8 cellular contexts compared by ENCODE assay signal in the genomic region with DNA sequence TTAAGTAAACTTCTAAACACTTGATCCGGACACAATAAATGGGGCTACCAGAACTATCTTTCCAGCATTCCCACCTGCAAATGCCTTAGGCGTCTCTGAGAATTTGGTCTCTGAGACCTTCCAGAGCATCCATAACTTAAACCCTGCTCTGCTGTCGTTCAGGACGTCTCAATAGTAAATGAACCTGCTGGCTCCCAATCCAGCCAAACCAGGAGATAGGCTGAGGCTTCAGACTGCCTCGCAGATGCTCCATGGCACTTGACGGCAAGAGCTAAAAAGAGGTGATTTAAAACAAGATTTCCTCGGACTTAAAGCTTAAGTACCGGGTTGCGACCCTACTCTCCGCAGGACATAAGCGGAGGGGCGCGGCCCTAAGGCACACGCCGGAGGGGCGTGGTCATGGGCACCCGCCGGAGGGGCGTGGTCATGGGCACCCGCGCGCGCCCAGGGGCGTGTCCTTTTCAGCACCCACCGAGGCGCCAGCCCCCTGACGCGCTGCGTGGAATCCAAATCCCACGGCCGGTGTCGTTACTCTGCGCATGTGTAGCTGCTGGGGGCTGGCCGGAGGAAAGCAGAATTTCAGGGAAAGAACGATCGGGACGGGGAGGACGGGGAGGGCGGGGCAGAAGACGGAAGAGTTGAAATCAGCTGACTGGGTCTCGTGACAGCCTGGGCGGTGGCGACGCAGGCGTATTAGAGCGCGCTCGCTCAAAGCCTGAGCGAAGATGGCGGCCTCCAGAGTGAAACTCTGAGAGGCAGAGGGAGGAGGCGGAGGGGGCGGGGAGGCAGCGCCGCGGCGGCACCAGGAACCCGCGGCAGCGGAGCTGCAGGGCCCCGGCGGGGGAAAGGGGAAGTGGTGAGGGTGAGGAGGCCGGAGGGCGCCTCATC. TPM values are rescaled to one million over a fixed set of nuclear protein-coding genes. Genes with fewer than 3 reads are reported as not detected.
DNase-seq lines count a peak whose midpoint lies in the region; ATAC-seq and TF ChIP-seq lines count a peak whose summit lies in the region.

A gene with protein sequence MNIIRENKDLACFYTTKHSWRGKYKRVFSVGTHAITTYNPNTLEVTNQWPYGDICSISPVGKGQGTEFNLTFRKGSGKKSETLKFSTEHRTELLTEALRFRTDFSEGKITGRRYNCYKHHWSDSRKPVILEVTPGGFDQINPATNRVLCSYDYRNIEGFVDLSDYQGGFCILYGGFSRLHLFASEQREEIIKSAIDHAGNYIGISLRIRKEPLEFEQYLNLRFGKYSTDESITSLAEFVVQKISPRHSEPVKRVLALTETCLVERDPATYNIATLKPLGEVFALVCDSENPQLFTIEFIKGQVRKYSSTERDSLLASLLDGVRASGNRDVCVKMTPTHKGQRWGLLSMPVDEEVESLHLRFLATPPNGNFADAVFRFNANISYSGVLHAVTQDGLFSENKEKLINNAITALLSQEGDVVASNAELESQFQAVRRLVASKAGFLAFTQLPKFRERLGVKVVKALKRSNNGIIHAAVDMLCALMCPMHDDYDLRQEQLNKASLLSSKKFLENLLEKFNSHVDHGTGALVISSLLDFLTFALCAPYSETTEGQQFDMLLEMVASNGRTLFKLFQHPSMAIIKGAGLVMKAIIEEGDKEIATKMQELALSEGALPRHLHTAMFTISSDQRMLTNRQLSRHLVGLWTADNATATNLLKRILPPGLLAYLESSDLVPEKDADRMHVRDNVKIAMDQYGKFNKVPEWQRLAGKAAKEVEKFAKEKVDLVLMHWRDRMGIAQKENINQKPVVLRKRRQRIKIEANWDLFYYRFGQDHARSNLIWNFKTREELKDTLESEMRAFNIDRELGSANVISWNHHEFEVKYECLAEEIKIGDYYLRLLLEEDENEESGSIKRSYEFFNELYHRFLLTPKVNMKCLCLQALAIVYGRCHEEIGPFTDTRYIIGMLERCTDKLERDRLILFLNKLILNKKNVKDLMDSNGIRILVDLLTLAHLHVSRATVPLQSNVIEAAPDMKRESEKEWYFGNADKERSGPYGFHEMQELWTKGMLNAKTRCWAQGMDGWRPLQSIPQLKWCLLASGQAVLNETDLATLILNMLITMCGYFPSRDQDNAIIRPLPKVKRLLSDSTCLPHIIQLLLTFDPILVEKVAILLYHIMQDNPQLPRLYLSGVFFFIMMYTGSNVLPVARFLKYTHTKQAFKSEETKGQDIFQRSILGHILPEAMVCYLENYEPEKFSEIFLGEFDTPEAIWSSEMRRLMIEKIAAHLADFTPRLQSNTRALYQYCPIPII (N-terminal part only) (plus strand): TSS at position 696 of the 888 bp plus-strand sequence. CDS start 17,049 bp downstream, outside the sequence.

- TF ChIP-seq EP300 in Ishikawa (IDR thresholded peaks at IDR 0.05; ENCODE audit: borderline replicate concordance) = no peak

- CTCF ChIA-PET in PC-3 (lab: Charles Lee) = interaction anchor here (0.7 kb wide), 1 partner anchor 217 kb away, joined by 4 read pairs; no protein-coding TSS in a partner anchor

- H3K27me3 ChIP-seq in PC-3 (ENCODE audit: low read length) = no peaks in the 10 kb centered on the region

- H3F3A ChIP-seq in PC-3 (ENCODE audit: low read length, unreplicated experiment) = no peaks in the 10 kb centered on the region

- H4K20me1 ChIP-seq in PC-3 (ENCODE audit: low read length) = no peaks in the 10 kb centered on the region

- peak within 1 kb of the TSS; percentile 92 for H3K4me2 ChIP-seq in PC-3 (ENCODE audit: low read length)

- H3K79me2 ChIP-seq in PC-3 (ENCODE audit: low read length) = peaks cover 42% of the 10 kb centered on the region

- no TSS peak for BruUV-seq in PC-3 (replicated peaks; lab: Mats Ljungman, UMichigan)

- intact Hi-C loops in PC-3 (cut with micrococcal nuclease) = no loop called here

- no peak for TF ChIP-seq RAD21 in Ishikawa (IDR thresholded peaks at IDR 0.05; ENCODE audit: low read depth)

- TF ChIP-seq CTCF in PC-3 (conservative IDR thresholded peaks at IDR 0.05; ENCODE audit: low read depth, low read length) = no peak

- ATAC-seq in GM21619 (IDR thresholded peaks at IDR 0.05; ENCODE audit: unreplicated experiment) (peak; percentile 91), PC-3 (peak; percentile 86)

- peak within 1 kb of the TSS; percentile 93 for H3K9ac ChIP-seq in PC-3 (ENCODE audit: low read length)

- DNase-seq in DMS153 treated with DMSO at 0.1 percent for 48 hours (lab: John Stamatoyannopoulos, UW; ENCODE audit: unreplicated experiment) = peak; percentile 89
- DNase-seq in PC-3 = peak; percentile 84
- DNase-seq in activated T-cell treated with anti-CD3 and anti-CD28 coated beads for 48 hours (ENCODE audit: low read depth) = peak; percentile 88
- DNase-seq in erythroblast (lab: John Stamatoyannopoulos, UW) = peak; percentile 96 to 97
- peak; percentile 95 for DNase-seq in mucosa of gallbladder (ENCODE audit: low spot score)
- peak; percentile 86 for DNase-seq in stimulated activated CD8-positive, alpha-beta memory T cell treated with anti-CD3 and anti-CD28 coated beads, Interleukin-4, amount 100 ng/mL, for 24 hours (ENCODE audit: low read depth)

- POLR2A ChIA-PET in PC-3 (lab: Charles Lee; ENCODE audit: unreplicated experiment) = interaction anchor here (0.6 kb wide), 1 partner anchor 1630 kb away, joined by 4 read pairs; no protein-coding TSS in a partner anchor

- H3K27ac ChIP-seq in PC-3 (ENCODE audit: low read length) = peak within 1 kb of the TSS; percentile 64

- peak within 1 kb of the TSS; percentile 97 for H3K4me3 ChIP-seq in PC-3 (ENCODE audit: low read length)

- H3K36me3 ChIP-seq in PC-3 (ENCODE audit: low read depth, low read length) = no peaks in the 10 kb centered on the region

- H3K9me2 ChIP-seq in PC-3 (replicated peaks; ENCODE audit: low read length) = no peaks in the 10 kb centered on the region

- TF ChIP-seq POLR2A in erythroblast (IDR thresholded peaks at IDR 0.05; ENCODE audit: low read length) = peak; percentile 68

- peaks cover 4% of the 10 kb centered on the region; the same call in 1 of the 2 replicates for H3K4me1 ChIP-seq in PC-3 (ENCODE audit: insufficient read depth, low read length)

- no peaks in the 10 kb centered on the region for H3K9me3 ChIP-seq in PC-3 (ENCODE audit: low read length)

- peak within 1 kb of the TSS; percentile 98 for H2AFZ ChIP-seq in PC-3 (ENCODE audit: low read length)

TF ChIP-seq in Ishikawa, 13 proteins besides CTCF, POLR2A, EP300 and RAD21:
- TF ChIP-seq ZBTB7A (IDR thresholded peaks at IDR 0.05; ENCODE audit: low read depth) (peak; percentile 71; the same call in 1 of the 2 replicates), NFIC (IDR thresholded peaks at IDR 0.05) (no peak), TCF12 (IDR thresholded peaks at IDR 0.05; ENCODE audit: low read depth) (peak; percentile 38; the same call in 1 of the 2 replicates), CEBPB (IDR thresholded peaks at IDR 0.05) (no peak), YY1 (IDR thresholded peaks at IDR 0.05; ENCODE audit: low read depth) (peak; percentile 95), CREB1 (IDR thresholded peaks at IDR 0.05; ENCODE audit: low read depth) (no peak), EGR1 (IDR thresholded peaks at IDR 0.05) (no peak), TAF1 (IDR thresholded peaks at IDR 0.05; ENCODE audit: low read depth) (peak; percentile 77), FOXM1 (IDR thresholded peaks at IDR 0.05; ENCODE audit: borderline replicate concordance, low read depth) (no peak), TEAD4 (IDR thresholded peaks at IDR 0.05) (no peak)
- TF ChIP-seq, protein P1, sequence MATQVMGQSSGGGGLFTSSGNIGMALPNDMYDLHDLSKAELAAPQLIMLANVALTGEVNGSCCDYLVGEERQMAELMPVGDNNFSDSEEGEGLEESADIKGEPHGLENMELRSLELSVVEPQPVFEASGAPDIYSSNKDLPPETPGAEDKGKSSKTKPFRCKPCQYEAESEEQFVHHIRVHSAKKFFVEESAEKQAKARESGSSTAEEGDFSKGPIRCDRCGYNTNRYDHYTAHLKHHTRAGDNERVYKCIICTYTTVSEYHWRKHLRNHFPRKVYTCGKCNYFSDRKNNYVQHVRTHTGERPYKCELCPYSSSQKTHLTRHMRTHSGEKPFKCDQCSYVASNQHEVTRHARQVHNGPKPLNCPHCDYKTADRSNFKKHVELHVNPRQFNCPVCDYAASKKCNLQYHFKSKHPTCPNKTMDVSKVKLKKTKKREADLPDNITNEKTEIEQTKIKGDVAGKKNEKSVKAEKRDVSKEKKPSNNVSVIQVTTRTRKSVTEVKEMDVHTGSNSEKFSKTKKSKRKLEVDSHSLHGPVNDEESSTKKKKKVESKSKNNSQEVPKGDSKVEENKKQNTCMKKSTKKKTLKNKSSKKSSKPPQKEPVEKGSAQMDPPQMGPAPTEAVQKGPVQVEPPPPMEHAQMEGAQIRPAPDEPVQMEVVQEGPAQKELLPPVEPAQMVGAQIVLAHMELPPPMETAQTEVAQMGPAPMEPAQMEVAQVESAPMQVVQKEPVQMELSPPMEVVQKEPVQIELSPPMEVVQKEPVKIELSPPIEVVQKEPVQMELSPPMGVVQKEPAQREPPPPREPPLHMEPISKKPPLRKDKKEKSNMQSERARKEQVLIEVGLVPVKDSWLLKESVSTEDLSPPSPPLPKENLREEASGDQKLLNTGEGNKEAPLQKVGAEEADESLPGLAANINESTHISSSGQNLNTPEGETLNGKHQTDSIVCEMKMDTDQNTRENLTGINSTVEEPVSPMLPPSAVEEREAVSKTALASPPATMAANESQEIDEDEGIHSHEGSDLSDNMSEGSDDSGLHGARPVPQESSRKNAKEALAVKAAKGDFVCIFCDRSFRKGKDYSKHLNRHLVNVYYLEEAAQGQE (IDR thresholded peaks at IDR 0.05; ENCODE audit: low read depth) = no peak
- TF ChIP-seq, protein P2, sequence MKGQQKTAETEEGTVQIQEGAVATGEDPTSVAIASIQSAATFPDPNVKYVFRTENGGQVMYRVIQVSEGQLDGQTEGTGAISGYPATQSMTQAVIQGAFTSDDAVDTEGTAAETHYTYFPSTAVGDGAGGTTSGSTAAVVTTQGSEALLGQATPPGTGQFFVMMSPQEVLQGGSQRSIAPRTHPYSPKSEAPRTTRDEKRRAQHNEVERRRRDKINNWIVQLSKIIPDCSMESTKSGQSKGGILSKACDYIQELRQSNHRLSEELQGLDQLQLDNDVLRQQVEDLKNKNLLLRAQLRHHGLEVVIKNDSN (IDR thresholded peaks at IDR 0.05) = peak; percentile 96
- TF ChIP-seq, protein P3, sequence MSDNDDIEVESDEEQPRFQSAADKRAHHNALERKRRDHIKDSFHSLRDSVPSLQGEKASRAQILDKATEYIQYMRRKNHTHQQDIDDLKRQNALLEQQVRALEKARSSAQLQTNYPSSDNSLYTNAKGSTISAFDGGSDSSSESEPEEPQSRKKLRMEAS (IDR thresholded peaks at IDR 0.05) = peak; percentile 47; the same call in 1 of the 2 replicates

RNA-seq across cellular contexts. Expression of the gene that starts here (rescaled TPM):
- total RNA-seq in PC-3 (2014; rRNA removed) (21.6 and 24.7 TPM in 2 replicates), mucosa of gallbladder (35.7 TPM)

Comparison
In these comparisons a context has a peak if more than half of its experiments do, and no peak if none do; other contexts are left out.
1. Peak in every context shown above with its lines: DNase-seq, ATAC-seq, H3K4me3 ChIP-seq and H3K27ac ChIP-seq.